Comparison of ENCODE assay signal across 8 cellular contexts in the genomic region with DNA sequence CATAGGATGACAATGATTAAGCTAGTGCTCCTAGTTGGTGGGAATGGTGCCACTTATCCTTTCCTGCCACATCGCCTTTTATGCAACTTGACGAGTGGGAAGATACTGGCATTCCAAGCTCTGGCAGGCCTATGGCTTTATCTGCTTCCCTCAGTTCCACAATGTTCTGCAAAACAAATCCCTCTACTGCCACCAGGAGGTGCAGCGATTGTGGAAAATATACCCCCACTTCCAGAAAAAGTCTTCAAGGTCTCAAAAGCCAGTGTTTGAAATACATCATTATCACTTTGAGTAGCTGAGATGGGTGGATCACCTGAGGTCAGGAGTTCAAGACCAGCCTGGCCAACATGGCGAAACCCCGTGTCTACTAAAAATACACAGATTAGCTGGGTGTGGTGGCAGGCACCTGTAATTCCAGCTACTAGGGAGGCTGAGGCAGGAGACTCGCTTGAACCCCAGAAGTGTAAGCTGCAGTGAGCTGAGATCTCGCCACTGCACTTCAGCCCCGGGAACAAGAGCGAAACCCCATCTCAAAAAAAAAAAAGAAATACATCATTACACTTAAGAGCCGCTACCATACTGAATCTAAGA. TPM values are rescaled to one million over a fixed set of nuclear protein-coding genes. Genes with fewer than 3 reads are reported as not detected.
DNase-seq lines count a peak whose midpoint lies in the region; ATAC-seq, FAIRE-seq and TF ChIP-seq lines count a peak whose summit lies in the region.

No MANE protein-coding gene starts in this region.

- peak overlapping the region in 1 of 2 donors; percentile 20 for H3K4me3 Mint-ChIP-seq in CD14-positive monocyte

- H3K9ac ChIP-seq in OCI-LY3 (ENCODE audit: low read length): peak overlapping the region; percentile 98; the same call in 1 of the 2 replicates
- no peak overlapping the region for H3K9ac ChIP-seq in keratinocyte (ENCODE audit: control insufficient read depth, extremely low read depth, insufficient read depth, low read length)

- WGBS in testis, 2 donors: 57 to 72% methylated on average over 10 of the region's 10 CpGs

- DNase-seq in CD14-positive monocyte (ENCODE audit: low spot score): no peak
- peak; percentile 58 for DNase-seq in brain microvascular endothelial cell
- no peak for DNase-seq in keratinocyte (ENCODE audit: low read depth, low spot score)
- peak; percentile 72 for DNase-seq in testis
- DNase-seq in NCI-H128 (lab: John Stamatoyannopoulos, UW; ENCODE audit: unreplicated experiment): no peak

- TF ChIP-seq CTCF in CD14-positive monocyte (IDR thresholded peaks at IDR 0.05) (peak; percentile 70), GM12875 (IDR thresholded peaks at IDR 0.05; ENCODE audit: borderline replicate concordance, insufficient read depth, low read depth, low read length) (peak; percentile 51; the same call in 1 of the 2 replicates), OCI-LY3 (IDR thresholded peaks at IDR 0.05; ENCODE audit: low read depth, low read length) (peak; percentile 51), brain microvascular endothelial cell (IDR thresholded peaks at IDR 0.05; ENCODE audit: low read depth, low read length, missing control alignments) (peak; percentile 83), keratinocyte (optimal IDR thresholded peaks at IDR 0.05 in 1 of 3, IDR thresholded peaks at IDR 0.05 in 1 of 3, conservative IDR thresholded peaks at IDR 0.05 in 1 of 3; ENCODE audit: extremely low read depth in 1 of 3, insufficient read depth in 2 of 3, low read length in 3 of 3) (peak; percentile 61 to 66 (median 66)), testis (IDR thresholded peaks at IDR 0.05) (peak; percentile 59 to 72 (median 62))

- peaks cover 0 to 4% (median 0%) of the 10 kb centered on the region in 7 donors for H3K9me3 Mint-ChIP-seq in CD14-positive monocyte

- H3K4me1 ChIP-seq in OCI-LY3 (ENCODE audit: low read length) (peaks cover 50% of the 10 kb centered on the region), keratinocyte (ENCODE audit: control insufficient read depth, extremely low read depth, insufficient read depth, low read length) (peaks cover 7% of the 10 kb centered on the region), testis (peaks cover 12% of the 10 kb centered on the region)

- H3K4me3 ChIP-seq in GM12875 (ENCODE audit: low read depth, low read length): no peak overlapping the region
- H3K4me3 ChIP-seq in OCI-LY3 (ENCODE audit: low read length): peak overlapping the region; percentile 98
- no peak overlapping the region for H3K4me3 ChIP-seq in brain microvascular endothelial cell (ENCODE audit: low read depth, low read length)
- H3K4me3 ChIP-seq in keratinocyte (ENCODE audit: control insufficient read depth in 2 of 3, extremely low read depth in 1 of 3, insufficient read depth in 2 of 3, low read depth in 1 of 3, low read length in 3 of 3): no peak overlapping the region
- no peak overlapping the region for H3K4me3 ChIP-seq in testis

- H3K27ac ChIP-seq in OCI-LY3 (ENCODE audit: low read length): peak overlapping the region; percentile 99; the same call in 1 of the 2 replicates
- no peak overlapping the region for H3K27ac ChIP-seq in brain microvascular endothelial cell
- H3K27ac ChIP-seq in keratinocyte (ENCODE audit: control insufficient read depth, insufficient read depth, low read length): no peak overlapping the region
- no peak overlapping the region for H3K27ac ChIP-seq in testis

- H3K27ac Mint-ChIP-seq in CD14-positive monocyte: peak overlapping the region in 6 of 7 donors; percentile 31 to 74 (median 54)

- no peak for ATAC-seq in GM18873 (IDR thresholded peaks at IDR 0.05; ENCODE audit: low FRiP score, unreplicated experiment)

- TF ChIP-seq POLR2A in testis (IDR thresholded peaks at IDR 0.05): no peak

- H3K9me3 ChIP-seq in OCI-LY3 (ENCODE audit: insufficient read depth, low read length) (no peaks in the 10 kb centered on the region), keratinocyte (ENCODE audit: control insufficient read depth, low read depth, low read length) (no peaks in the 10 kb centered on the region), testis (no peaks in the 10 kb centered on the region)

- FAIRE-seq in keratinocyte (lab: Jason Lieb, UNC): peak; percentile 81

- dilution Hi-C loops in keratinocyte (cut with MboI; ENCODE audit: extremely low pct_ligation_motif_present, low sequenced_read_pairs): no loop called here

- H3K36me3 Mint-ChIP-seq in CD14-positive monocyte: peaks cover 0 to 8% of the 10 kb centered on the region in 2 donors

- intact Hi-C loops in CD14-positive monocyte (cut with micrococcal nuclease) (loop anchor here in 1 of 2 donors (10.0 kb wide), 1 partner anchor 111 kb away; the partner anchor contains the start of gene LSM11), testis (cut with DNase I; ENCODE audit: low total_unique reads) (no loop called here)

- peaks cover 62% of the 10 kb centered on the region for H4K20me1 ChIP-seq in OCI-LY3 (ENCODE audit: insufficient read depth, low read length)
- H4K20me1 ChIP-seq in keratinocyte (ENCODE audit: control insufficient read depth, extremely low read depth, insufficient read depth, low read length): peaks cover 6% of the 10 kb centered on the region

- H3K4me1 Mint-ChIP-seq in CD14-positive monocyte: peaks cover 39% of the 10 kb centered on the region

- H2AFZ ChIP-seq in OCI-LY3 (ENCODE audit: low read depth, low read length): no peak overlapping the region
- no peak overlapping the region for H2AFZ ChIP-seq in keratinocyte (ENCODE audit: control insufficient read depth, low read length)

- in situ Hi-C loops in brain microvascular endothelial cell (cut with HindIII; ENCODE audit: low pct_ligation_motif_present, low sequenced_read_pairs): no loop called here

- no peaks in the 10 kb centered on the region for H3K9me1 ChIP-seq in keratinocyte (ENCODE audit: control insufficient read depth, extremely low read depth, insufficient read depth, low read length)

- H3K27me3 ChIP-seq in OCI-LY3 (ENCODE audit: low read depth, low read length) (no peaks in the 10 kb centered on the region), brain microvascular endothelial cell (replicated peaks) (no peaks in the 10 kb centered on the region), keratinocyte (ENCODE audit: control insufficient read depth, extremely low read depth, insufficient read depth, low read length) (no peaks in the 10 kb centered on the region), testis (no peaks in the 10 kb centered on the region)

- no peaks in the 10 kb centered on the region for H3K27me3 Mint-ChIP-seq in CD14-positive monocyte (ENCODE audit: low read depth in 3 of 3)

- H3K79me2 ChIP-seq in OCI-LY3 (ENCODE audit: low read length) (peaks cover 94% of the 10 kb centered on the region), keratinocyte (ENCODE audit: control insufficient read depth, insufficient read depth, low read length) (peaks cover 83% of the 10 kb centered on the region)

- H3K4me2 ChIP-seq in OCI-LY3 (ENCODE audit: low read length): peak overlapping the region; percentile 84
- H3K4me2 ChIP-seq in keratinocyte (ENCODE audit: control insufficient read depth, extremely low read depth, insufficient read depth, low read depth, low read length): peak overlapping the region; percentile 20

- H3K36me3 ChIP-seq in OCI-LY3 (replicated peaks; ENCODE audit: low read depth, low read length) (peaks cover 20% of the 10 kb centered on the region), brain microvascular endothelial cell (replicated peaks) (no peaks in the 10 kb centered on the region), keratinocyte (ENCODE audit: control insufficient read depth in 2 of 2, extremely low read depth in 1 of 2, insufficient read depth in 2 of 2, low read length in 2 of 2) (no peaks in the 10 kb centered on the region), testis (ENCODE audit: low read depth, missing control alignments) (no peaks in the 10 kb centered on the region)

RNA-seq across cellular contexts. Expression of gene CLINT1, which starts 3.4 kb away (rescaled TPM):
- 10 to 100 TPM; 67.4 to 71.9 TPM for polyA plus RNA-seq in CD14-positive monocyte
- 105 to 143 TPM (median 112 TPM) in 3 replicates for polyA plus RNA-seq in keratinocyte
- polyA plus RNA-seq in keratinocyte (2011; ENCODE audit: low read depth): 75.7 TPM
- 79.2 and 97.0 TPM in 2 replicates for polyA plus RNA-seq in keratinocyte (2011; cell fraction: cytosol; rRNA removed)
- 179 and 211 TPM in 2 replicates for polyA plus RNA-seq in keratinocyte (2011; cell fraction: nucleus; rRNA removed)
- 59.0 and 62.3 TPM in 2 replicates for polyA plus RNA-seq in keratinocyte (2012; ENCODE audit: low replicate concordance)
- polyA minus RNA-seq in keratinocyte: 232 to 312 TPM (median 239 TPM) in 3 replicates
- polyA minus RNA-seq in keratinocyte (2011; cell fraction: cytosol; rRNA and poly(A)+ RNA removed): 71.9 TPM
- polyA minus RNA-seq in keratinocyte (2011; cell fraction: nucleus; rRNA and poly(A)+ RNA removed): 68.0 and 102 TPM in 2 replicates
- 10 to 100 TPM; 84.9 to 93.7 TPM for total RNA-seq in testis
- polyA plus RNA-seq in testis (ENCODE audit: insufficient read depth, low read depth, low replicate concordance): 45.4 TPM

Comparison
In these comparisons a context has a peak if more than half of its experiments do, and no peak if none do; other contexts are left out.
1. DNase-seq: peak in brain microvascular endothelial cell (single experiment) and testis (single experiment); none in CD14-positive monocyte (single experiment), keratinocyte (single experiment) and NCI-H128 (single experiment).
2. Peak in every context shown above with its lines, with median percentiles within 50 percentile points of each other: CTCF ChIP-seq.